Comparison of ENCODE assay signal across 8 cellular contexts in genomic region chr3:43327184-43327950, GRCh38. TPM values are rescaled to one million over a fixed set of nuclear protein-coding genes. Genes with fewer than 3 reads are reported as not detected.
DNase-seq lines count a peak whose midpoint lies in the region; ATAC-seq, FAIRE-seq and TF ChIP-seq lines count a peak whose summit lies in the region.

No MANE protein-coding gene starts in this region.

- H3K36me3 ChIP-seq in DND-41 (ENCODE audit: insufficient read depth, low read length) (peaks cover 7% of the 10 kb centered on the region), MM.1S (replicated peaks; ENCODE audit: insufficient read depth, low read length) (peaks cover 3% of the 10 kb centered on the region; the same call in 1 of the 2 replicates), esophagus muscularis mucosa (peaks cover 0 to 2% (median 1%) of the 10 kb centered on the region in 4 donors), pancreas (no peaks in the 10 kb centered on the region), ovary (no peaks in the 10 kb centered on the region)

- H3K4me3 ChIP-seq in DND-41 (ENCODE audit: low read depth in 1 of 2, low read length in 2 of 2): no peak overlapping the region
- no peak overlapping the region for H3K4me3 ChIP-seq in MM.1S (ENCODE audit: low read length)
- H3K4me3 ChIP-seq in esophagus muscularis mucosa: no peak overlapping the region
- no peak overlapping the region for H3K4me3 ChIP-seq in pancreas
- no peak overlapping the region for H3K4me3 ChIP-seq in ovary

- H4K20me1 ChIP-seq in DND-41 (ENCODE audit: insufficient read depth, low read length) (peaks cover 8% of the 10 kb centered on the region), MM.1S (ENCODE audit: insufficient read depth, low read length) (no peaks in the 10 kb centered on the region)

- no peaks in the 10 kb centered on the region for H3K9me2 ChIP-seq in MM.1S (replicated peaks; ENCODE audit: insufficient read depth, low read length)

- TF ChIP-seq POLR2A in esophagus muscularis mucosa (IDR thresholded peaks at IDR 0.05; ENCODE audit: low read depth) (no peak), ovary (IDR thresholded peaks at IDR 0.05) (no peak)

- intact Hi-C loops in esophagus muscularis mucosa (cut with DNase I) (no loop called here), pancreas (cut with DNase I) (no loop called here), ovary (cut with DNase I) (no loop called here)

- 10% methylated on average over 1 of the region's 1 CpG for WGBS in esophagus muscularis mucosa
- 0 to 4% methylated on average over 1 of the region's 1 CpG for WGBS in pancreas, 2 donors
- WGBS in ovary, 3 donors: 3 to 11% (median 7%) methylated on average over 1 of the region's 1 CpG

- no peak for FAIRE-seq in pancreas (lab: Jason Lieb, UNC)

- H3K4me1 ChIP-seq in DND-41 (ENCODE audit: insufficient read depth, low read length): peaks cover 12% of the 10 kb centered on the region
- peaks cover 12% of the 10 kb centered on the region for H3K4me1 ChIP-seq in MM.1S (ENCODE audit: low read length)
- peaks cover 42 to 77% (median 58%) of the 10 kb centered on the region in 4 donors for H3K4me1 ChIP-seq in esophagus muscularis mucosa
- peaks cover 22 to 36% (median 25%) of the 10 kb centered on the region in 3 donors for H3K4me1 ChIP-seq in pancreas
- peaks cover 7% of the 10 kb centered on the region for H3K4me1 ChIP-seq in ovary (ENCODE audit: insufficient read depth)

- H3K4me2 ChIP-seq in DND-41 (ENCODE audit: insufficient read depth, low read length): no peak overlapping the region
- peak overlapping the region; percentile 23; the same call in 1 of the 2 replicates for H3K4me2 ChIP-seq in MM.1S (ENCODE audit: low read depth, low read length)

- no peak overlapping the region for H2AFZ ChIP-seq in DND-41 (ENCODE audit: low read depth, low read length)
- H2AFZ ChIP-seq in MM.1S (ENCODE audit: low read length): no peak overlapping the region

- H3K79me2 ChIP-seq in DND-41 (ENCODE audit: insufficient read depth, low read length) (peaks cover 81% of the 10 kb centered on the region), MM.1S (ENCODE audit: low read length) (peaks cover 85% of the 10 kb centered on the region)

- H3F3A ChIP-seq in MM.1S (ENCODE audit: insufficient read depth, low read length): no peaks in the 10 kb centered on the region; the same call in 1 of the 2 replicates

- peak; percentile 40; the same call in 1 of the 3 replicates for ATAC-seq in DND-41 (ENCODE audit: insufficient read depth, low read depth)
- peak; percentile 47 to 84 (median 74) for ATAC-seq in pancreas
- ATAC-seq in HG03439 (IDR thresholded peaks at IDR 0.05; ENCODE audit: unreplicated experiment): no peak

- H3K9me3 ChIP-seq in DND-41 (ENCODE audit: insufficient read depth, low read length, severe bottlenecking) (no peaks in the 10 kb centered on the region), MM.1S (replicated peaks; ENCODE audit: insufficient read depth, low read length) (no peaks in the 10 kb centered on the region), esophagus muscularis mucosa (no peaks in the 10 kb centered on the region), pancreas (no peaks in the 10 kb centered on the region), ovary (no peaks in the 10 kb centered on the region)

- TF ChIP-seq CTCF in DND-41 (IDR thresholded peaks at IDR 0.05; ENCODE audit: borderline replicate concordance, extremely low read depth, low read length, poor library complexity, severe bottlenecking) (no peak), MM.1S (IDR thresholded peaks at IDR 0.05; ENCODE audit: low read length) (no peak), esophagus muscularis mucosa (IDR thresholded peaks at IDR 0.05) (no peak), pancreas (IDR thresholded peaks at IDR 0.05) (no peak), ovary (IDR thresholded peaks at IDR 0.05) (no peak)

- no peaks in the 10 kb centered on the region for H3K27me3 ChIP-seq in DND-41 (ENCODE audit: insufficient read depth, low read length, poor library complexity)
- no peaks in the 10 kb centered on the region for H3K27me3 ChIP-seq in MM.1S (replicated peaks; ENCODE audit: insufficient read depth, low read length)
- H3K27me3 ChIP-seq in esophagus muscularis mucosa: no peaks in the 10 kb centered on the region
- no peaks in the 10 kb centered on the region for H3K27me3 ChIP-seq in pancreas
- no peaks in the 10 kb centered on the region for H3K27me3 ChIP-seq in ovary

- no peak for TF ChIP-seq EP300 in esophagus muscularis mucosa (IDR thresholded peaks at IDR 0.05)
- TF ChIP-seq EP300 in ovary (IDR thresholded peaks at IDR 0.05): no peak

- H3K27ac ChIP-seq in DND-41 (ENCODE audit: low read length): no peak overlapping the region
- H3K27ac ChIP-seq in MM.1S (ENCODE audit: low read length): peak overlapping the region; percentile 46; the same call in 1 of the 2 replicates
- H3K27ac ChIP-seq in esophagus muscularis mucosa (replicated peaks in 1 of 4): peak overlapping the region; percentile 5 to 56 (median 51)
- peak overlapping the region in 2 of 4 donors; percentile 44 to 51 for H3K27ac ChIP-seq in pancreas
- H3K27ac ChIP-seq in ovary: no peak overlapping the region

- H3K9ac ChIP-seq in DND-41 (ENCODE audit: low read depth, low read length) (no peak overlapping the region), MM.1S (ENCODE audit: low read length) (no peak overlapping the region; the same call in 1 of the 2 replicates)

- no peak for DNase-seq in DND-41
- DNase-seq in MM.1S: peak; percentile 9
- DNase-seq in esophagus muscularis mucosa (ENCODE audit: extremely low spot score): no peak
- DNase-seq in pancreas: no peak
- no peak for DNase-seq in ovary
- DNase-seq in C1 segment of cervical spinal cord (lab: John Stamatoyannopoulos, UW): no peak
- no peak for DNase-seq in AG08396 (ENCODE audit: low spot score)

RNA-seq across cellular contexts. Expression of gene SNRK, which starts 41.0 kb away (rescaled TPM):
- total RNA-seq in esophagus muscularis mucosa: 10 to 100 TPM; 30.7 to 50.4 (median 45.8) TPM
- total RNA-seq in pancreas: 10 to 100 TPM; 14.4 to 24.2 (median 18.2) TPM
- 10 to 100 TPM in 1 of 2 donors, 1 to 10 TPM in 1; 6.3 to 13.5 TPM for polyA plus RNA-seq in pancreas
- total RNA-seq in ovary: 10 to 100 TPM; 21.8 to 52.1 (median 35.0) TPM
- polyA plus RNA-seq in ovary: 10 to 100 TPM; 19.0 to 22.0 TPM

Comparison
In these comparisons a context has a peak if more than half of its experiments do, and no peak if none do; other contexts are left out.
1. H3K27ac ChIP-seq: peak in MM.1S (single experiment) and esophagus muscularis mucosa (4 of 4); none in DND-41 (single experiment) and ovary (0 of 2).